In genomic region chr19:19260842-19261241, GRCh38 we compare ENCODE assay signal across 20 cellular contexts. TPM values are rescaled to one million over a fixed set of nuclear protein-coding genes. Genes with fewer than 3 reads are reported as not detected.
DNase-seq lines count a peak whose midpoint lies in the region; ATAC-seq and TF ChIP-seq lines count a peak whose summit lies in the region.
"Had no signal": no experiment of that assay in that cellular context is flagged by ENCODE, and none has a peak within 500 bp of the region (broad histone marks: within the 10 kb centered on the region; RNA-seq: fewer than 3 reads in every experiment).

No MANE protein-coding gene starts in this region.

- DNase-seq in Right ventricle myocardium inferior (ENCODE audit: missing footprints) (peak; percentile 15), heart right ventricle (no peak), activated B cell treated with CpG ODN at 0.5 μM for 24 hours (no peak), smooth muscle cell (lab: John Stamatoyannopoulos, UW; ENCODE audit: unreplicated experiment) (no peak), UCSD-AML1 (lab: John Stamatoyannopoulos, UW; ENCODE audit: unreplicated experiment) (no peak)
- no peak for DNase-seq in naive thymus-derived CD4-positive, alpha-beta T cell
- DNase-seq: ACHN; CD4-positive, alpha-beta memory T cell; esophagus squamous epithelium; kidney; NCI-H1105 treated with DMSO at 0.1 percent for 48 hours; stimulated activated CD4-positive, alpha-beta T cell treated with anti-CD3 and anti-CD28 coated beads, Interleukin-15, amount 100 ng/mL, for 24 hours; stimulated activated naive CD4-positive, alpha-beta T cell treated with Interleukin-2 at 50 U/mL for 16 hours had no signal

- H3K27me3 ChIP-seq in heart right ventricle (peaks cover 4 to 83% (median 77%) of the 10 kb centered on the region in 7 donors), iPS-15b (ENCODE audit: control insufficient read depth, insufficient read depth, low read length) (peaks cover 30% of the 10 kb centered on the region), smooth muscle cell (ENCODE audit: low read depth) (peaks cover 38% of the 10 kb centered on the region)
- H3K27me3 ChIP-seq in naive thymus-derived CD4-positive, alpha-beta T cell (ENCODE audit: control insufficient read depth in 2 of 2, insufficient read depth in 2 of 2, low read length in 2 of 2): peaks cover 6% of the 10 kb centered on the region in 2 donors

- H3K9ac ChIP-seq in iPS-15b (ENCODE audit: low read depth, low read length) (no peak overlapping the region), smooth muscle cell (ENCODE audit: low read depth) (no peak overlapping the region)

- no peak overlapping the region for H2AFZ ChIP-seq in smooth muscle cell (ENCODE audit: low read depth)

- H3K4me1 ChIP-seq in heart right ventricle (peaks cover 0 to 9% (median 5%) of the 10 kb centered on the region in 9 donors), iPS-15b (ENCODE audit: control insufficient read depth, insufficient read depth, low read length) (peaks cover 2% of the 10 kb centered on the region), smooth muscle cell (ENCODE audit: low read depth) (peaks cover 3% of the 10 kb centered on the region)
- H3K4me1 ChIP-seq in naive thymus-derived CD4-positive, alpha-beta T cell (ENCODE audit: control insufficient read depth in 2 of 2, insufficient read depth in 2 of 2, low read length in 2 of 2): no peaks in the 10 kb centered on the region
- H3K4me1 ChIP-seq: SJSA1 had no signal

- H3K36me3 Mint-ChIP-seq in activated B cell treated with CpG ODN at 0.5 μM for 24 hours (ENCODE audit: low read depth): no peaks in the 10 kb centered on the region
- H3K36me3 Mint-ChIP-seq in naive thymus-derived CD4-positive, alpha-beta T cell: no peaks in the 10 kb centered on the region
- H3K36me3 Mint-ChIP-seq: CD4-positive, alpha-beta memory T cell; type B pancreatic cell had no signal

- intact Hi-C loops in Right ventricle myocardium inferior (cut with DNase I) (no loop called here), heart right ventricle (cut with DNase I) (no loop called here), activated B cell treated with CpG ODN at 0.5 μM for 24 hours (cut with micrococcal nuclease) (no loop called here)
- intact Hi-C loops in naive thymus-derived CD4-positive, alpha-beta T cell (cut with micrococcal nuclease): no loop called here

- H4K20me1 ChIP-seq in smooth muscle cell (ENCODE audit: low read depth): no peaks in the 10 kb centered on the region

- no peaks in the 10 kb centered on the region for H3K9me3 Mint-ChIP-seq in activated B cell treated with CpG ODN at 0.5 μM for 24 hours
- H3K9me3 Mint-ChIP-seq in naive thymus-derived CD4-positive, alpha-beta T cell: peaks cover 0 to 6% (median 0%) of the 10 kb centered on the region in 11 donors
- H3K9me3 Mint-ChIP-seq: T-helper 2 cell treated with Interferon-gamma antibody and Interleukin-4, amounts not matched to agents 5 μg/mL and 100 μg/mL, for 36 hours; type B pancreatic cell had no signal

- TF ChIP-seq CTCF in heart right ventricle (IDR thresholded peaks at IDR 0.05) (no peak), activated B cell treated with CpG ODN at 0.5 μM for 24 hours (IDR thresholded peaks at IDR 0.05) (no peak), smooth muscle cell (IDR thresholded peaks at IDR 0.05; ENCODE audit: borderline replicate concordance, insufficient read depth, poor library complexity, severe bottlenecking) (no peak)

- H3F3A ChIP-seq in smooth muscle cell (ENCODE audit: low read depth): no peaks in the 10 kb centered on the region

- WGBS in heart right ventricle, 2 donors: 34 to 38% methylated on average over 28 of the region's 28 CpGs
- WGBS in smooth muscle cell (ENCODE audit: low lambda C conversion rate): 76% methylated on average over 28 of the region's 28 CpGs

- CTCF ChIA-PET in activated B cell treated with CpG ODN at 0.5 μM for 24 hours (lab: Charles Lee): no interaction called here
- CTCF ChIA-PET in naive thymus-derived CD4-positive, alpha-beta T cell (lab: Charles Lee): no interaction called here

- H3K9me3 ChIP-seq in heart right ventricle (peaks cover 0 to 7% (median 0%) of the 10 kb centered on the region in 11 donors), iPS-15b (ENCODE audit: control insufficient read depth, insufficient read depth, low read length) (no peaks in the 10 kb centered on the region), smooth muscle cell (replicated peaks; ENCODE audit: low read depth) (no peaks in the 10 kb centered on the region)
- no peaks in the 10 kb centered on the region for H3K9me3 ChIP-seq in naive thymus-derived CD4-positive, alpha-beta T cell (ENCODE audit: control insufficient read depth in 2 of 3, low read length in 3 of 3)
- H3K9me3 ChIP-seq: SJSA1 had no signal

- POLR2A ChIA-PET in activated B cell treated with CpG ODN at 0.5 μM for 24 hours (lab: Charles Lee): no interaction called here
- POLR2A ChIA-PET in naive thymus-derived CD4-positive, alpha-beta T cell (lab: Charles Lee): no interaction called here

- H3K36me3 ChIP-seq in heart right ventricle: no peaks in the 10 kb centered on the region
- H3K36me3 ChIP-seq in iPS-15b (ENCODE audit: control insufficient read depth, insufficient read depth, low read length): peaks cover 8% of the 10 kb centered on the region
- no peaks in the 10 kb centered on the region for H3K36me3 ChIP-seq in smooth muscle cell (ENCODE audit: low read depth)
- H3K36me3 ChIP-seq in naive thymus-derived CD4-positive, alpha-beta T cell (ENCODE audit: control insufficient read depth in 2 of 3, insufficient read depth in 3 of 3, low read length in 3 of 3): no peaks in the 10 kb centered on the region
- H3K36me3 ChIP-seq: esophagus squamous epithelium, SJSA1 had no signal

- H3K4me3 Mint-ChIP-seq in activated B cell treated with CpG ODN at 0.5 μM for 24 hours: peak overlapping the region; percentile 55
- H3K4me3 Mint-ChIP-seq in naive thymus-derived CD4-positive, alpha-beta T cell: peak overlapping the region in 4 of 10 donors; percentile 7 to 81 (median 25)
- H3K4me3 Mint-ChIP-seq: T-helper 2 cell treated with Interferon-gamma antibody and Interleukin-4, amounts not matched to agents 5 μg/mL and 100 μg/mL, for 36 hours; type B pancreatic cell had no signal

- ATAC-seq in Right ventricle myocardium inferior (no peak), heart right ventricle (no peak), activated B cell treated with CpG ODN at 0.5 μM for 24 hours (ENCODE audit: low read depth) (peak; percentile 57), HG02973 (IDR thresholded peaks at IDR 0.05; ENCODE audit: unreplicated experiment) (no peak)
- no peak for ATAC-seq in naive thymus-derived CD4-positive, alpha-beta T cell
- ATAC-seq: HCT116 had no signal

- H3K79me2 ChIP-seq in smooth muscle cell (ENCODE audit: low read depth): no peaks in the 10 kb centered on the region

- H3K4me2 ChIP-seq in smooth muscle cell: peak overlapping the region; percentile 84

- H3K4me3 ChIP-seq in heart right ventricle: no peak overlapping the region
- H3K4me3 ChIP-seq in iPS-15b (ENCODE audit: low read depth, low read length): peak overlapping the region; percentile 66
- no peak overlapping the region for H3K4me3 ChIP-seq in smooth muscle cell
- H3K4me3 ChIP-seq in naive thymus-derived CD4-positive, alpha-beta T cell (ENCODE audit: low read length): no peak overlapping the region
- H3K4me3 ChIP-seq: SJSA1 had no signal

- H3K27ac ChIP-seq in heart right ventricle (no peak overlapping the region), smooth muscle cell (ENCODE audit: low read depth) (no peak overlapping the region)
- H3K27ac ChIP-seq in naive thymus-derived CD4-positive, alpha-beta T cell (ENCODE audit: low read depth, low read length): no peak overlapping the region
- H3K27ac ChIP-seq: esophagus squamous epithelium, SJSA1 had no signal

- no peak overlapping the region for H3K27ac Mint-ChIP-seq in activated B cell treated with CpG ODN at 0.5 μM for 24 hours
- no peak overlapping the region for H3K27ac Mint-ChIP-seq in naive thymus-derived CD4-positive, alpha-beta T cell
- H3K27ac Mint-ChIP-seq: CD4-positive, alpha-beta memory T cell; T-helper 2 cell treated with Interferon-gamma antibody and Interleukin-4, amounts not matched to agents 5 μg/mL and 100 μg/mL, for 36 hours; type B pancreatic cell had no signal

- peaks cover 41% of the 10 kb centered on the region for H3K27me3 Mint-ChIP-seq in activated B cell treated with CpG ODN at 0.5 μM for 24 hours
- peaks cover 41 to 60% (median 45%) of the 10 kb centered on the region in 5 donors for H3K27me3 Mint-ChIP-seq in naive thymus-derived CD4-positive, alpha-beta T cell

- peaks cover 13% of the 10 kb centered on the region for H3K4me1 Mint-ChIP-seq in activated B cell treated with CpG ODN at 0.5 μM for 24 hours
- peaks cover 4 to 12% (median 9%) of the 10 kb centered on the region in 7 donors for H3K4me1 Mint-ChIP-seq in naive thymus-derived CD4-positive, alpha-beta T cell

RNA-seq across cellular contexts. Expression of gene TM6SF2, which starts 12.3 kb away (rescaled TPM):
- total RNA-seq in Right ventricle myocardium inferior: 0.57 TPM
- total RNA-seq in heart right ventricle: 1 to 10 TPM in 4 of 10 donors, under 1 TPM in 6; 0.17 to 2.1 (median 0.64) TPM
- polyA plus RNA-seq in heart right ventricle: under 1 TPM; 0.20 to 0.66 TPM
- total RNA-seq in activated B cell treated with CpG ODN at 0.5 μM for 24 hours: not detected in 2 replicates
- total RNA-seq in smooth muscle cell: 1.0 and 3.4 TPM in 2 replicates
- 7.9 and 9.4 TPM in 2 replicates for polyA plus RNA-seq in smooth muscle cell
- under 1 TPM in 1 of 5 experiments, not detected in 4; 0.81 TPM for total RNA-seq in naive thymus-derived CD4-positive, alpha-beta T cell
- not detected for polyA plus RNA-seq in naive thymus-derived CD4-positive, alpha-beta T cell
- total RNA-seq: CD4-positive, alpha-beta memory T cell; Daoy had no signal
- polyA plus RNA-seq: CD4-positive, alpha-beta memory T cell had no signal

RNA-seq across cellular contexts. Expression of gene NCAN, which starts 49.1 kb away (rescaled TPM):
- total RNA-seq in Right ventricle myocardium inferior (not detected), heart right ventricle (not detected), activated B cell treated with CpG ODN at 0.5 μM for 24 hours (not detected in 2 replicates), smooth muscle cell (0.09 TPM in 1 of 2 replicates, not detected in the other)
- polyA plus RNA-seq in heart right ventricle (not detected), smooth muscle cell (not detected in 2 replicates)
- total RNA-seq in naive thymus-derived CD4-positive, alpha-beta T cell: under 1 TPM in 2 of 5 experiments, not detected in 3; 0.05 to 0.08 TPM
- not detected for polyA plus RNA-seq in naive thymus-derived CD4-positive, alpha-beta T cell
- total RNA-seq: CD4-positive, alpha-beta memory T cell; Daoy; esophagus squamous epithelium; SJSA1 had no signal
- polyA plus RNA-seq: CD4-positive, alpha-beta memory T cell had no signal

RNA-seq across cellular contexts. Expression of gene NR2C2AP, which starts 57.6 kb away (rescaled TPM):
- 7.8 TPM for total RNA-seq in Right ventricle myocardium inferior
- total RNA-seq in heart right ventricle: 1 to 10 TPM; 3.2 to 8.5 (median 5.1) TPM
- polyA plus RNA-seq in heart right ventricle: 10 to 100 TPM in 1 of 2 donors, 1 to 10 TPM in 1; 9.3 to 23.4 TPM
- total RNA-seq in activated B cell treated with CpG ODN at 0.5 μM for 24 hours: 37.1 and 39.2 TPM in 2 replicates
- 3.2 and 6.9 TPM in 2 replicates for total RNA-seq in smooth muscle cell
- 10.5 and 14.5 TPM in 2 replicates for polyA plus RNA-seq in smooth muscle cell
- total RNA-seq in naive thymus-derived CD4-positive, alpha-beta T cell: 10 to 100 TPM; 13.8 to 33.4 (median 28.7) TPM
- polyA plus RNA-seq in naive thymus-derived CD4-positive, alpha-beta T cell: 10 to 100 TPM; 25.7 to 37.7 TPM

RNA-seq across cellular contexts. Expression of gene SUGP1, which starts 59.5 kb away (rescaled TPM):
- total RNA-seq in Right ventricle myocardium inferior: 34.9 TPM
- 10 to 100 TPM; 33.6 to 50.2 (median 44.8) TPM for total RNA-seq in heart right ventricle
- 10 to 100 TPM; 30.1 to 32.0 TPM for polyA plus RNA-seq in heart right ventricle
- total RNA-seq in activated B cell treated with CpG ODN at 0.5 μM for 24 hours: 68.6 and 73.0 TPM in 2 replicates
- 19.9 and 28.9 TPM in 2 replicates for total RNA-seq in smooth muscle cell
- polyA plus RNA-seq in smooth muscle cell: 47.4 and 54.1 TPM in 2 replicates
- 10 to 100 TPM; 59.7 to 96.6 (median 77.5) TPM for total RNA-seq in naive thymus-derived CD4-positive, alpha-beta T cell
- polyA plus RNA-seq in naive thymus-derived CD4-positive, alpha-beta T cell: 10 to 100 TPM; 36.0 to 40.8 TPM

RNA-seq across cellular contexts. Expression of gene MAU2, which starts 59.8 kb away (rescaled TPM):
- total RNA-seq in Right ventricle myocardium inferior (31.8 TPM), heart right ventricle (10 to 100 TPM; 29.3 to 48.6 (median 36.7) TPM), activated B cell treated with CpG ODN at 0.5 μM for 24 hours (107 and 126 TPM in 2 replicates), smooth muscle cell (25.4 and 28.0 TPM in 2 replicates)
- polyA plus RNA-seq in heart right ventricle (10 to 100 TPM; 11.2 to 39.4 TPM), smooth muscle cell (19.9 and 27.6 TPM in 2 replicates)
- 100 to 1,000 TPM in 4 of 5 experiments, 10 to 100 TPM in 1; 93.7 to 170 (median 136) TPM for total RNA-seq in naive thymus-derived CD4-positive, alpha-beta T cell
- polyA plus RNA-seq in naive thymus-derived CD4-positive, alpha-beta T cell: 10 to 100 TPM; 16.5 to 29.3 TPM
